Comparison of ENCODE assay signal across 19 cellular contexts in the genomic region with DNA sequence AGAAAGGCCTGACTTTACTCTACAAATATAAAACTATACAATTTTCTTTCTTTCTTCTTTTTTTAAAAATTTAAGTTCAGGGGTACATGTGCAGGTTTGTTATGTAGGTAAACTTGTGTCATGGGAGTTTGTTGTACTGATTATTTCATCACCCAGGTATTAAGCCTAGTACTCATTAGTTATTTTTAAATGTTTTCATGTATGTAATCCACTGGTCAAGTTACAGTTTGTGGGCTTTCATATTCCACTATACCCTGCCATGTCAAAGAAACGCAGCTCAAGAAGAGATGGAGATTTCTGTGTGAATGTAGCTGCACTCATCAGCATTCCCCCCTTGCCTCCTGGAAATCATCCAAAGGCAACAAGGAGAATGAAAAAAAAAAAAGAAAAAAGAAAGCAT. TPM values are rescaled to one million over a fixed set of nuclear protein-coding genes. Genes with fewer than 3 reads are reported as not detected.
DNase-seq lines count a peak whose midpoint lies in the region; ATAC-seq, FAIRE-seq and TF ChIP-seq lines count a peak whose summit lies in the region.
"Had no signal": no experiment of that assay in that cellular context is flagged by ENCODE, and none has a peak within 500 bp of the region (broad histone marks: within the 10 kb centered on the region; RNA-seq: fewer than 3 reads in every experiment).

No MANE protein-coding gene starts in this region.

- CTCF ChIA-PET in HepG2 (lab: Yijun Ruan, JAX; ENCODE audit: low intra/inter-chr PET ratio, low total read pairs) (no interaction called here), K562 (lab: Yijun Ruan, JAX; ENCODE audit: low intra/inter-chr PET ratio) (no interaction called here)

- no TSS peak for BruUV-seq in HepG2 (replicated peaks; lab: Mats Ljungman, UMichigan)
- BruUV-seq in K562 (replicated peaks; lab: Mats Ljungman, UMichigan) = no TSS peak

- DNase-seq in HepG2 (ENCODE audit: low spot score) (no peak), right lobe of liver (no peak), K562 (ENCODE audit: extremely low read depth in 1 of 4, low spot score in 3 of 4) (no peak), nephron progenitor cell (no peak), NCI-H2171 treated with DMSO at 0.1 percent for 48 hours (lab: John Stamatoyannopoulos, UW) (no peak), D341Med (ENCODE audit: low spot score) (no peak)
- no peak for DNase-seq in activated CD4-positive, alpha-beta T cell treated with anti-CD3 and anti-CD28 coated beads, Interleukin-2, amount 50 U/mL, for 48 hours
- DNase-seq: 8988T; CD4-positive, CD25-positive, alpha-beta regulatory T cell; DMS 273 treated with DMSO at 0.1 percent for 48 hours; DMS79 treated with DMSO at 0.1 percent for 48 hours; EL; HCEC 1CT; HFFc6; IMR-90 had no signal

- H3K9me3 Mint-ChIP-seq in nephron progenitor cell = peaks cover 3% of the 10 kb centered on the region
- H3K9me3 Mint-ChIP-seq: HFFc6 had no signal

- TF ChIP-seq CTCF in HepG2 (CRISPR knock-in tag; IDR thresholded peaks at IDR 0.05) = no peak
- no peak for TF ChIP-seq CTCF in right lobe of liver (IDR thresholded peaks at IDR 0.05)
- no peak for TF ChIP-seq CTCF in K562 (IDR thresholded peaks at IDR 0.05 in 2 of 3, conservative IDR thresholded peaks at IDR 0.05 in 1 of 3; ENCODE audit: insufficient read depth in 2 of 3, low read depth in 1 of 3, low read length in 3 of 3)
- TF ChIP-seq CTCF in nephron progenitor cell (IDR thresholded peaks at IDR 0.05) = no peak

- no peaks in the 10 kb centered on the region for H3K36me3 Mint-ChIP-seq in nephron progenitor cell (ENCODE audit: low read depth)
- H3K36me3 Mint-ChIP-seq: CD4-positive, CD25-positive, alpha-beta regulatory T cell had no signal

- H3K36me3 ChIP-seq in HepG2 (replicated peaks in 1 of 2; ENCODE audit: control insufficient read depth in 1 of 2, insufficient read depth in 2 of 2, low read length in 2 of 2) (no peaks in the 10 kb centered on the region), right lobe of liver (no peaks in the 10 kb centered on the region), K562 (ENCODE audit: control insufficient read depth, insufficient read depth, low read length) (no peaks in the 10 kb centered on the region)
- H3K36me3 ChIP-seq: BLaER1 treated with 17β-estradiol and CSF1 and Interleukin-3, amounts not matched to agents 10 nM and 100 nM had no signal

- WGBS in HepG2 (ENCODE audit: low lambda C conversion rate) = 50% methylated on average over 1 of the region's 1 CpG
- 78% methylated on average over 1 of the region's 1 CpG for WGBS in right lobe of liver (ENCODE audit: insufficient coverage, low coverage, low lambda C conversion rate, missing lambda C conversion rate)
- WGBS in K562 (ENCODE audit: insufficient coverage, low coverage, missing lambda C conversion rate) = 44% methylated on average over 1 of the region's 1 CpG

- no peaks in the 10 kb centered on the region for H3K27me3 ChIP-seq in HepG2 (ENCODE audit: control insufficient read depth in 1 of 2, insufficient read depth in 2 of 2, low read length in 2 of 2)
- no peaks in the 10 kb centered on the region for H3K27me3 ChIP-seq in right lobe of liver
- no peaks in the 10 kb centered on the region for H3K27me3 ChIP-seq in K562 (ENCODE audit: control insufficient read depth in 2 of 2, insufficient read depth in 2 of 2, low read length in 2 of 2)
- H3K27me3 ChIP-seq: BLaER1 treated with 17β-estradiol and CSF1 and Interleukin-3, amounts not matched to agents 10 nM and 100 nM had no signal

- H3K27ac Mint-ChIP-seq in nephron progenitor cell = peak overlapping the region; percentile 24
- H3K27ac Mint-ChIP-seq: CD4-positive, CD25-positive, alpha-beta regulatory T cell; HFFc6 had no signal

- H2AFZ ChIP-seq in HepG2 (ENCODE audit: low read length) (no peak overlapping the region), K562 (ENCODE audit: low read depth, low read length) (peak overlapping the region; percentile 95)

- no peak for TF ChIP-seq EP300 in HepG2 (IDR thresholded peaks at IDR 0.05; ENCODE audit: low read depth in 2 of 2, low read length in 2 of 2)
- TF ChIP-seq EP300 in HepG2 (CRISPR knock-in tag; IDR thresholded peaks at IDR 0.05; ENCODE audit: borderline replicate concordance) = no peak
- no peak for TF ChIP-seq EP300 in K562 (IDR thresholded peaks at IDR 0.05; ENCODE audit: low read length)

- no peak for TF ChIP-seq RAD21 in HepG2 (CRISPR knock-in tag; IDR thresholded peaks at IDR 0.05)
- TF ChIP-seq RAD21 in K562 (CRISPR knock-in tag; conservative IDR thresholded peaks at IDR 0.05 in 1 of 2, IDR thresholded peaks at IDR 0.05 in 1 of 2) = no peak

- no peaks in the 10 kb centered on the region for H4K20me1 ChIP-seq in HepG2 (ENCODE audit: insufficient read depth, low read length)
- H4K20me1 ChIP-seq in K562 (replicated peaks; ENCODE audit: control insufficient read depth, insufficient read depth, low read length) = no peaks in the 10 kb centered on the region
- H4K20me1 ChIP-seq: BLaER1 treated with 17β-estradiol and CSF1 and Interleukin-3, amounts not matched to agents 10 nM and 100 nM had no signal

- H3K9ac ChIP-seq in HepG2 (ENCODE audit: insufficient read depth, low read depth, low read length) (no peak overlapping the region), K562 (ENCODE audit: insufficient read depth in 1 of 2, low read depth in 2 of 2, low read length in 2 of 2) (no peak overlapping the region)
- H3K9ac ChIP-seq: BLaER1 treated with 17β-estradiol and CSF1 and Interleukin-3, amounts not matched to agents 10 nM and 100 nM had no signal

- H3K79me2 ChIP-seq in HepG2 (ENCODE audit: insufficient read depth, low read length) (no peaks in the 10 kb centered on the region), K562 (ENCODE audit: control insufficient read depth, insufficient read depth, low read length) (no peaks in the 10 kb centered on the region)

- ATAC-seq in HepG2 (no peak), right lobe of liver (no peak), K562 (no peak)

- no peaks in the 10 kb centered on the region for H3K27me3 Mint-ChIP-seq in nephron progenitor cell (ENCODE audit: low read depth, poor library complexity)
- H3K27me3 Mint-ChIP-seq: CD4-positive, CD25-positive, alpha-beta regulatory T cell had no signal

- H3K4me2 ChIP-seq in HepG2 (ENCODE audit: low read depth, low read length) (peak overlapping the region; percentile 29; the same call in 1 of the 2 replicates), K562 (ENCODE audit: insufficient read depth, low read length) (no peak overlapping the region)
- H3K4me2 ChIP-seq: BLaER1 treated with 17β-estradiol and CSF1 and Interleukin-3, amounts not matched to agents 10 nM and 100 nM had no signal

- no peak overlapping the region for H3K27ac ChIP-seq in HepG2 (ENCODE audit: extremely low read length, insufficient read depth, low read length)
- no peak overlapping the region for H3K27ac ChIP-seq in right lobe of liver
- no peak overlapping the region for H3K27ac ChIP-seq in K562 (ENCODE audit: extremely low read depth, low read depth, low read length)

- H3K9me3 ChIP-seq in HepG2 (ENCODE audit: low read length) = no peaks in the 10 kb centered on the region
- H3K9me3 ChIP-seq in right lobe of liver = no peaks in the 10 kb centered on the region
- H3K9me3 ChIP-seq in K562 (replicated peaks; ENCODE audit: control insufficient read depth, insufficient read depth, low read depth, low read length) = no peaks in the 10 kb centered on the region

- in situ Hi-C loops in HepG2 (cut with HindIII; ENCODE audit: extremely low pct_ligation_motif_present, low pct_unique_long_range_greater_than_20kb) (loop anchor here (5.0 kb wide), 1 partner anchor 148 kb away; no protein-coding TSS in a partner anchor), K562 (cut with MboI) (loop anchor here (25.0 kb wide), 1 partner anchor 897 kb away; no protein-coding TSS in a partner anchor)

- intact Hi-C loops in HepG2 (cut with micrococcal nuclease; ENCODE audit: unreplicated experiment) (no loop called here), right lobe of liver (cut with DNase I) (no loop called here), K562 (cut with micrococcal nuclease) (no loop called here)

- peaks cover 13% of the 10 kb centered on the region for H3K4me1 ChIP-seq in HepG2 (ENCODE audit: insufficient read depth, low read length)
- H3K4me1 ChIP-seq in right lobe of liver = no peaks in the 10 kb centered on the region
- peaks cover 0 to 12% of the 10 kb centered on the region in 2 experiments; a peak in 2 of 5 replicates for H3K4me1 ChIP-seq in K562 (replicated peaks in 1 of 2; ENCODE audit: control insufficient read depth in 2 of 2, insufficient read depth in 2 of 2, low read length in 2 of 2)

- no peak overlapping the region for H3K4me3 ChIP-seq in HepG2 (replicated peaks in 1 of 3; ENCODE audit: insufficient read depth in 1 of 3, low read depth in 2 of 3, low read length in 3 of 3)
- no peak overlapping the region for H3K4me3 ChIP-seq in right lobe of liver
- H3K4me3 ChIP-seq in K562 = no peak overlapping the region
- H3K4me3 ChIP-seq: BLaER1 treated with 17β-estradiol and CSF1 and Interleukin-3, amounts not matched to agents 10 nM and 100 nM had no signal

- no peak for FAIRE-seq in HepG2 (lab: Jason Lieb, UNC)
- FAIRE-seq in K562 (lab: Jason Lieb, UNC) = no peak
- FAIRE-seq: G401.6, GM19239, H1 had no signal

- POLR2A ChIA-PET in HepG2 (lab: Yijun Ruan, JAX) (no interaction called here), K562 (lab: Yijun Ruan, JAX) (no interaction called here)

- TF ChIP-seq POLR2A in HepG2 (IDR thresholded peaks at IDR 0.05; ENCODE audit: insufficient read depth in 1 of 2, low read depth in 2 of 2, low read length in 2 of 2) = no peak
- TF ChIP-seq POLR2A in right lobe of liver (IDR thresholded peaks at IDR 0.05) = no peak
- no peak for TF ChIP-seq POLR2A in K562 (conservative IDR thresholded peaks at IDR 0.05)

- no peak overlapping the region for H3K4me3 Mint-ChIP-seq in nephron progenitor cell
- H3K4me3 Mint-ChIP-seq: CD4-positive, CD25-positive, alpha-beta regulatory T cell; HFFc6 had no signal

- H3K4me1 Mint-ChIP-seq in nephron progenitor cell = no peaks in the 10 kb centered on the region
- H3K4me1 Mint-ChIP-seq: CD4-positive, CD25-positive, alpha-beta regulatory T cell had no signal

- H3K9me1 ChIP-seq in K562 (ENCODE audit: control insufficient read depth, insufficient read depth, low read length) = no peaks in the 10 kb centered on the region

RNA-seq across cellular contexts. Expression of gene SPRY1, which starts 31.2 kb away (rescaled TPM):
- 22.5 and 24.7 TPM in 2 replicates for total RNA-seq in HepG2 (2016; rRNA removed; fragmentation: Illumina TruSeq; extraction: Trizol)
- 4.3 and 5.4 TPM in 2 replicates for total RNA-seq in HepG2 (2016; cell fraction: cytosol; rRNA removed; fragmentation: Illumina TruSeq; extraction: Trizol; ENCODE audit: low read depth)
- total RNA-seq in HepG2 (2016; cell fraction: insoluble cytoplasmic fraction; rRNA removed; fragmentation: Illumina TruSeq; extraction: Trizol) = 21.4 and 23.6 TPM in 2 replicates
- 14.5 and 17.5 TPM in 2 replicates for total RNA-seq in HepG2 (2016; cell fraction: membrane; rRNA removed; fragmentation: Illumina TruSeq; extraction: Trizol)
- 31.3 and 35.8 TPM in 2 replicates for total RNA-seq in HepG2 (2016; cell fraction: nucleus; rRNA removed; fragmentation: Illumina TruSeq; extraction: Trizol)
- polyA plus RNA-seq in HepG2 (2011; rRNA removed) = 33.4 and 35.4 TPM in 2 replicates
- 19.4 and 28.2 TPM in 2 replicates for polyA plus RNA-seq in HepG2 (2011; cell fraction: cytosol; rRNA removed)
- polyA plus RNA-seq in HepG2 (2011; cell fraction: nucleus; rRNA removed) = 51.7 and 53.2 TPM in 2 replicates
- 31.5 and 33.4 TPM in 2 replicates for polyA plus RNA-seq in HepG2 (2012)
- polyA plus RNA-seq in HepG2 (2016; cell fraction: cytosol; fragmentation: Illumina TruSeq; extraction: Trizol; ENCODE audit: low read depth) = 1.8 and 1.9 TPM in 2 replicates
- polyA plus RNA-seq in HepG2 (2016; cell fraction: insoluble cytoplasmic fraction; fragmentation: Illumina TruSeq; extraction: Trizol; ENCODE audit: low read depth) = 22.0 and 23.2 TPM in 2 replicates
- 7.4 and 7.5 TPM in 2 replicates for polyA plus RNA-seq in HepG2 (2016; cell fraction: membrane; fragmentation: Illumina TruSeq; extraction: Trizol; ENCODE audit: low read depth)
- polyA plus RNA-seq in HepG2 (2016; cell fraction: nucleus; fragmentation: Illumina TruSeq; extraction: Trizol; ENCODE audit: insufficient read depth, low read depth) = 70.5 and 74.3 TPM in 2 replicates
- polyA minus RNA-seq in HepG2 (2011; rRNA and poly(A)+ RNA removed; ENCODE audit: low replicate concordance) = 0.26 and 48.0 TPM in 2 replicates
- polyA minus RNA-seq in HepG2 (2011; cell fraction: cytosol; rRNA and poly(A)+ RNA removed) = 37.3 and 43.9 TPM in 2 replicates
- polyA minus RNA-seq in HepG2 (2011; cell fraction: nucleus; rRNA and poly(A)+ RNA removed) = 61.7 and 66.8 TPM in 2 replicates
- total RNA-seq in right lobe of liver = 10 to 100 TPM in 5 of 6 experiments, 1 to 10 TPM in 1; 9.3 to 16.1 (median 14.3) TPM
- 3.2 TPM in 2 replicates for total RNA-seq in K562 (2011; cell fraction: chromatin; rRNA removed; ENCODE audit: low replicate concordance)
- total RNA-seq in K562 (2011; cell fraction: nucleolus; rRNA removed) = 1.4 and 2.3 TPM in 2 replicates
- total RNA-seq in K562 (2011; cell fraction: nucleoplasm; rRNA removed) = 2.4 and 3.0 TPM in 2 replicates
- total RNA-seq in K562 (2014; rRNA removed) = 0.37 and 1.9 TPM in 2 replicates
- total RNA-seq in K562 (2014; rRNA removed; fragmentation: Illumina TruSeq; extraction: Trizol) = 0.25 and 0.54 TPM in 2 replicates
- total RNA-seq in K562 (2015; rRNA removed; fragmentation: Illumina TruSeq; extraction: Trizol) = 0.15 and 0.29 TPM in 2 replicates
- total RNA-seq in K562 (2021) = 1.00 and 1.0 TPM in 2 replicates
- polyA plus RNA-seq in K562 (2011; rRNA removed) = 0.91 and 1.1 TPM in 2 replicates
- 0.66 and 1.4 TPM in 2 replicates for polyA plus RNA-seq in K562 (2011; cell fraction: cytosol; rRNA removed)
- polyA plus RNA-seq in K562 (2011; cell fraction: nucleus; rRNA removed) = 1.5 and 1.9 TPM in 2 replicates
- polyA plus RNA-seq in K562 (2012) = 0.30 and 0.32 TPM in 2 replicates
- 0.36 and 0.55 TPM in 2 replicates for polyA plus RNA-seq in K562 (2014; fragmentation: Illumina TruSeq; extraction: Trizol)
- under 1 TPM in 1 of 2 experiments, not detected in 1; 0.18 TPM for polyA plus RNA-seq in K562 (2014; fragmentation: Nextera tagmentation; extraction: Ambion mirVana)
- polyA plus RNA-seq in K562 (2014; rRNA removed) = 0.36 and 0.81 TPM in 2 replicates
- 1.1 and 2.4 TPM in 2 replicates for polyA minus RNA-seq in K562 (2011; rRNA and poly(A)+ RNA removed)
- 0.67 and 1.3 TPM in 2 replicates for polyA minus RNA-seq in K562 (2011; cell fraction: cytosol; rRNA and poly(A)+ RNA removed)
- polyA minus RNA-seq in K562 (2011; cell fraction: nucleus; rRNA and poly(A)+ RNA removed) = 1.8 and 3.6 TPM in 2 replicates
